In genomic region chrX:54821310-54821709, GRCh38 we compare ENCODE assay signal across 42 cellular contexts. TPM values are rescaled to one million over a fixed set of nuclear protein-coding genes. Genes with fewer than 3 reads are reported as not detected.
"Had no signal": no experiment of that assay in that cellular context is flagged by ENCODE, and none has a peak within 500 bp of the region (broad histone marks: within the 10 kb centered on the region; RNA-seq: fewer than 3 reads in every experiment).

No MANE protein-coding gene starts in this region.

- H3K4me1 ChIP-seq: adrenal gland, ascending aorta, body of pancreas, breast epithelium had no signal

- H3K9me3 ChIP-seq: adrenal gland, ascending aorta, body of pancreas, breast epithelium had no signal

- ATAC-seq: activated naive CD4-positive, alpha-beta T cell treated with anti-CD3 and anti-CD28 coated beads, Interleukin-2, amount 50 U/mL, for 72 hours; activated naive CD8-positive, alpha-beta T cell treated with anti-CD3 and anti-CD28 coated beads, Interleukin-2, amount 50 U/mL, for 24 hours; activated T-cell treated with anti-CD3 and anti-CD28 coated beads, Interleukin-2, amount 50 U/mL, for 72 hours; activated T-helper 17 cell treated with anti-CD3 and anti-CD28 coated beads, Interleukin-2, amount 50 U/mL, for 72 hours; body of pancreas had no signal

- H3K36me3 Mint-ChIP-seq: activated naive CD8-positive, alpha-beta T cell had no signal

- H3K9me3 Mint-ChIP-seq: activated naive CD4-positive, alpha-beta T cell treated with anti-CD3 and anti-CD28 coated beads for 36 hours; activated naive CD4-positive, alpha-beta T cell treated with anti-CD3 and anti-CD28 coated beads, Interleukin-2, amount 10 ng/mL, durations not matched to agents 7 days and 5 days; activated naive CD4-positive, alpha-beta T cell treated with anti-CD3 and anti-CD28 coated beads, Interleukin-2, amount 50 U/mL, for 24 hours; activated naive CD4-positive, alpha-beta T cell treated with anti-CD3 and anti-CD28 coated beads, Interleukin-2, amount 50 U/mL, for 72 hours; activated naive CD8-positive, alpha-beta T cell treated with anti-CD3 and anti-CD28 coated beads for 36 hours; activated naive CD8-positive, alpha-beta T cell treated with anti-CD3 and anti-CD28 coated beads, Interleukin-2, amount 10 ng/mL, durations not matched to agents 7 days and 5 days; activated naive CD8-positive, alpha-beta T cell treated with anti-CD3 and anti-CD28 coated beads, Interleukin-2, amount 50 U/mL, for 24 hours; activated T-cell treated with anti-CD3 and anti-CD28 coated beads, Interleukin-2, amount 50 U/mL, for 24 hours; activated T-cell treated with anti-CD3 and anti-CD28 coated beads, Interleukin-2, amount 50 U/mL, for 72 hours; activated T-helper 1 cell treated with anti-CD3 and anti-CD28 coated beads, Interleukin-12 subunit alpha, Interleukin-12 subunit beta, Interleukin-2, Interleukin-4 antibody, amounts not matched to agents 30 ng/mL and 10 ng/mL and 1 ng/mL, durations not matched to agents 14 hours and 24 hours and 36 hours; activated T-helper 17 cell treated with anti-CD3 and anti-CD28 coated beads, Interleukin-2, amount 50 U/mL, for 72 hours; activated T-helper 2 cell treated with anti-CD3 and anti-CD28 coated beads, Interferon-gamma antibody, Interleukin-2, Interleukin-4, amounts not matched to agents 10 μg/mL and 5 μg/mL and 100 μg/mL, durations not matched to agents 14 hours and 24 hours and 36 hours; central memory CD8-positive, alpha-beta T cell had no signal

- H3K4me3 Mint-ChIP-seq: activated naive CD4-positive, alpha-beta T cell treated with anti-CD3 and anti-CD28 coated beads for 36 hours; activated naive CD4-positive, alpha-beta T cell treated with anti-CD3 and anti-CD28 coated beads, Interleukin-2, amount 10 ng/mL, durations not matched to agents 7 days and 5 days; activated naive CD4-positive, alpha-beta T cell treated with anti-CD3 and anti-CD28 coated beads, Interleukin-2, amount 50 U/mL, for 24 hours; activated naive CD8-positive, alpha-beta T cell; activated naive CD8-positive, alpha-beta T cell treated with anti-CD3 and anti-CD28 coated beads for 36 hours; activated naive CD8-positive, alpha-beta T cell treated with anti-CD3 and anti-CD28 coated beads, Interleukin-2, amount 10 ng/mL, durations not matched to agents 7 days and 5 days; activated naive CD8-positive, alpha-beta T cell treated with anti-CD3 and anti-CD28 coated beads, Interleukin-2, amount 50 U/mL, for 24 hours; activated T-cell treated with anti-CD3 and anti-CD28 coated beads, Interleukin-2, amount 50 U/mL, for 24 hours; activated T-cell treated with anti-CD3 and anti-CD28 coated beads, Interleukin-2, amount 50 U/mL, for 72 hours; activated T-helper 1 cell treated with anti-CD3 and anti-CD28 coated beads, Interleukin-12 subunit alpha, Interleukin-12 subunit beta, Interleukin-2, Interleukin-4 antibody, amounts not matched to agents 30 ng/mL and 10 ng/mL and 1 ng/mL, durations not matched to agents 14 hours and 24 hours and 36 hours; activated T-helper 17 cell treated with anti-CD3 and anti-CD28 coated beads, Interleukin-2, amount 50 U/mL, for 72 hours; brain; central memory CD8-positive, alpha-beta T cell had no signal

- H3K36me3 ChIP-seq: adrenal gland, breast epithelium, cardiac muscle cell had no signal

- H3K27ac Mint-ChIP-seq: activated naive CD4-positive, alpha-beta T cell treated with anti-CD3 and anti-CD28 coated beads for 36 hours; activated naive CD4-positive, alpha-beta T cell treated with anti-CD3 and anti-CD28 coated beads, Interleukin-2, amount 10 ng/mL, durations not matched to agents 7 days and 5 days; activated naive CD4-positive, alpha-beta T cell treated with anti-CD3 and anti-CD28 coated beads, Interleukin-2, amount 50 U/mL, for 24 hours; activated naive CD4-positive, alpha-beta T cell treated with anti-CD3 and anti-CD28 coated beads, Interleukin-2, amount 50 U/mL, for 72 hours; activated naive CD8-positive, alpha-beta T cell; activated naive CD8-positive, alpha-beta T cell treated with anti-CD3 and anti-CD28 coated beads for 36 hours; activated naive CD8-positive, alpha-beta T cell treated with anti-CD3 and anti-CD28 coated beads, Interleukin-2, amount 10 ng/mL, durations not matched to agents 7 days and 5 days; activated naive CD8-positive, alpha-beta T cell treated with anti-CD3 and anti-CD28 coated beads, Interleukin-2, amount 50 U/mL, for 24 hours; activated T-cell treated with anti-CD3 and anti-CD28 coated beads, Interleukin-2, amount 50 U/mL, for 24 hours; activated T-cell treated with anti-CD3 and anti-CD28 coated beads, Interleukin-2, amount 50 U/mL, for 72 hours; activated T-helper 1 cell treated with anti-CD3 and anti-CD28 coated beads, Interleukin-12 subunit alpha, Interleukin-12 subunit beta, Interleukin-2, Interleukin-4 antibody, amounts not matched to agents 30 ng/mL and 10 ng/mL and 1 ng/mL, durations not matched to agents 14 hours and 24 hours and 36 hours; activated T-helper 17 cell treated with anti-CD3 and anti-CD28 coated beads, Interleukin-2, amount 50 U/mL, for 72 hours; activated T-helper 2 cell treated with anti-CD3 and anti-CD28 coated beads, Interferon-gamma antibody, Interleukin-2, Interleukin-4, amounts not matched to agents 10 μg/mL and 5 μg/mL and 100 μg/mL, durations not matched to agents 14 hours and 24 hours and 36 hours; brain had no signal

- H3K4me3 ChIP-seq: adrenal gland, ascending aorta, body of pancreas, breast epithelium, cardiac muscle cell had no signal

- H3K27me3 ChIP-seq: adrenal gland, ascending aorta, body of pancreas, brain microvascular endothelial cell, cardiac muscle cell had no signal

- DNase-seq: activated effector memory CD4-positive, alpha-beta T cell treated with anti-CD3 and anti-CD28 coated beads, Interleukin-2, amount 50 U/mL, for 16 hours; activated effector memory CD4-positive, alpha-beta T cell treated with Interleukin-2 at 50 U/mL for 16 hours; activated gamma-delta T cell; activated gamma-delta T cell treated with Interleukin-2 at 50 U/mL for 16 hours; activated naive CD4-positive, alpha-beta T cell; activated naive CD4-positive, alpha-beta T cell treated with anti-CD3 and anti-CD28 coated beads for 36 hours; activated naive CD4-positive, alpha-beta T cell treated with anti-CD3 and anti-CD28 coated beads, Interleukin-2, amount 10 ng/mL, durations not matched to agents 7 days and 5 days; activated naive CD4-positive, alpha-beta T cell treated with anti-CD3 and anti-CD28 coated beads, Interleukin-2, amount 50 U/mL, for 16 hours; activated naive CD4-positive, alpha-beta T cell treated with Interleukin-2 at 50 U/mL for 16 hours; activated naive CD8-positive, alpha-beta T cell treated with anti-CD3 and anti-CD28 coated beads for 36 hours; activated naive CD8-positive, alpha-beta T cell treated with anti-CD3 and anti-CD28 coated beads, Interleukin-2, amount 10 ng/mL, durations not matched to agents 7 days and 5 days; activated naive CD8-positive, alpha-beta T cell treated with anti-CD3 and anti-CD28 coated beads, Interleukin-2, amount 50 U/mL, for 24 hours; activated T-cell treated with anti-CD3 and anti-CD28 coated beads, Interleukin-2, amount 50 U/mL, for 1 hour; activated T-cell treated with anti-CD3 and anti-CD28 coated beads, Interleukin-2, amount 50 U/mL, for 24 hours; activated T-cell treated with anti-CD3 and anti-CD28 coated beads, Interleukin-2, amount 50 U/mL, for 48 hours; activated T-cell treated with anti-CD3 and anti-CD28 coated beads, Interleukin-2, amount 50 U/mL, for 72 hours; adrenal gland; amniotic stem cell; amygdala; anterior cingulate cortex; aorta; body of pancreas; brain microvascular endothelial cell; caudate nucleus; central memory CD4-positive, alpha-beta T cell; cerebellar nuclear complex had no signal

- H3K4me1 Mint-ChIP-seq: brain had no signal

- H3K27me3 Mint-ChIP-seq: activated naive CD4-positive, alpha-beta T cell treated with anti-CD3 and anti-CD28 coated beads, Interleukin-2, amount 10 ng/mL, durations not matched to agents 7 days and 5 days; activated naive CD4-positive, alpha-beta T cell treated with anti-CD3 and anti-CD28 coated beads, Interleukin-2, amount 50 U/mL, for 24 hours; activated naive CD8-positive, alpha-beta T cell; activated naive CD8-positive, alpha-beta T cell treated with anti-CD3 and anti-CD28 coated beads for 36 hours; activated naive CD8-positive, alpha-beta T cell treated with anti-CD3 and anti-CD28 coated beads, Interleukin-2, amount 10 ng/mL, durations not matched to agents 7 days and 5 days; activated naive CD8-positive, alpha-beta T cell treated with anti-CD3 and anti-CD28 coated beads, Interleukin-2, amount 50 U/mL, for 24 hours; activated T-helper 17 cell treated with anti-CD3 and anti-CD28 coated beads, Interleukin-2, amount 50 U/mL, for 72 hours; central memory CD8-positive, alpha-beta T cell had no signal

- H3K27ac ChIP-seq: adrenal gland, ascending aorta, body of pancreas, brain microvascular endothelial cell, breast epithelium, cardiac muscle cell had no signal

RNA-seq across cellular contexts. Expression of gene ITIH6, which starts 23.3 kb away (rescaled TPM):
- total RNA-seq: activated naive CD4-positive, alpha-beta T cell treated with anti-CD3 and anti-CD28 coated beads for 36 hours; activated naive CD4-positive, alpha-beta T cell treated with anti-CD3 and anti-CD28 coated beads, Interleukin-2, amount 50 U/mL, for 72 hours; activated naive CD8-positive, alpha-beta T cell treated with anti-CD3 and anti-CD28 coated beads for 36 hours; activated naive CD8-positive, alpha-beta T cell treated with anti-CD3 and anti-CD28 coated beads, Interleukin-2, amount 10 ng/mL, durations not matched to agents 7 days and 5 days; activated T-cell treated with anti-CD3 and anti-CD28 coated beads, Interleukin-2, amount 50 U/mL, for 72 hours; activated T-helper 1 cell treated with anti-CD3 and anti-CD28 coated beads, Interleukin-12 subunit alpha, Interleukin-12 subunit beta, Interleukin-2, Interleukin-4 antibody, amounts not matched to agents 30 ng/mL and 10 ng/mL and 1 ng/mL, durations not matched to agents 14 hours and 24 hours and 36 hours; activated T-helper 17 cell treated with anti-CD3 and anti-CD28 coated beads, Interleukin-2, amount 50 U/mL, for 72 hours; activated T-helper 2 cell treated with anti-CD3 and anti-CD28 coated beads, Interferon-gamma antibody, Interleukin-2, Interleukin-4, amounts not matched to agents 10 μg/mL and 5 μg/mL and 100 μg/mL, durations not matched to agents 14 hours and 24 hours and 36 hours; adrenal gland; aorta; ascending aorta; astrocyte; body of pancreas; bronchial epithelial cell; cardiac septum; cerebellum had no signal
- polyA plus RNA-seq: adipose tissue, adrenal gland, aorta had no signal
